9 cellular contexts compared by ENCODE assay signal in the genomic region with DNA sequence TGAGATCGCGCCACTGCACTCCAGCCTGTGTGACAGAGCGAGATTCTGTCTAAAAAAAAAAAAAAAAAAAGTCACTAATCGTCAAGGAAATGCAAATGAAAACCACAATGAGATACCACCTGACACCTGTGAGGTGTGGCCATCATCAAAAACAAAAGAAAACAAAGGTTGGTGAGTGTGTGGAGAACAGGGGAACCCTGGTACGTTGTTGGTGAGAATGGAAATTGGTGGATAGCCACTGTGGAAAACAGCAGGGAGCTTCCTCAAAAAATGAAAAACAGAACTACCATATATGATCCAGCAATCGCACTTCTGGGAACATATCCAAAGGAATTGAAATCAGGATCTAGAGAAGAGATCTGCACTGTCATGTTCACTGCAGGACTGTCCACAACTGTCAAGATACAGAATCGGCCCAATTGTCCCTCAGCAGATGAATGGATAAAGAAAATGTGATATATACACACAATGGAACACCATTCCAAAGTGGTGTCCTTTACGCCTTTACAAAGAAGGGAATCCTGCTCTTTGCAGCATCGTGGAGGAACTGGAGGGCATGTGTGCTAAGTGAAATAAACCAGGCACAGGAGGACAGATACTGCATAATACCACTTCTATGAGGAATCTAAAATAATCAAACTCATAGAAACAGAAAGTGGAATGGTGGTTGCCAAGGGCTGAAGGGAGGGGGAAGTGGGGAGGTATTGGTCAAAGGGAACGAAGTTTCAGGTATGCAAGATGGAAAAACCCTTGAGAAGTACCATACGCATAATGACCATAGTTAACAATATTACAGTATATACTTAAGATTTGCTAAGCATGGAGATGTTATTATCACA.
DNase-seq lines count a peak whose midpoint lies in the region; ATAC-seq and TF ChIP-seq lines count a peak whose summit lies in the region.
"Had no signal": no experiment of that assay in that cellular context is flagged by ENCODE, and none has a peak within 500 bp of the region (broad histone marks: within the 10 kb centered on the region; RNA-seq: fewer than 3 reads in every experiment).

No MANE protein-coding gene starts in this region.

- H3K9me3 ChIP-seq in PC-3 (ENCODE audit: low read length): no peaks in the 10 kb centered on the region

- no TSS peak for BruUV-seq in PC-3 (replicated peaks; lab: Mats Ljungman, UMichigan)

- TF ChIP-seq CTCF in PC-3 (conservative IDR thresholded peaks at IDR 0.05; ENCODE audit: low read depth, low read length): no peak
- TF ChIP-seq CTCF in brain microvascular endothelial cell (IDR thresholded peaks at IDR 0.05; ENCODE audit: low read depth, low read length, missing control alignments): no peak
- TF ChIP-seq CTCF in GM10248 (IDR thresholded peaks at IDR 0.05; ENCODE audit: control extremely low read depth, extremely low read depth, low read depth, missing control alignments): no peak

- POLR2A ChIA-PET in PC-3 (lab: Charles Lee; ENCODE audit: unreplicated experiment): no interaction called here
- POLR2A ChIA-PET in GM10248 (lab: Yijun Ruan, JAX): interaction anchor here (0.7 to 0.8 kb wide), 2 partner anchors 53 to 153 kb away, joined by 3 to 6 read pairs; no protein-coding TSS in a partner anchor

- intact Hi-C loops in activated naive CD4-positive, alpha-beta T cell treated with anti-CD3 and anti-CD28 coated beads for 36 hours (cut with micrococcal nuclease): loop anchor here (1.0 to 5.0 kb wide), 4 partner anchors 81 to 403 kb away; a partner anchor contains a TSS
- intact Hi-C loops in PC-3 (cut with micrococcal nuclease): no loop called here

- CTCF ChIA-PET in activated naive CD4-positive, alpha-beta T cell treated with anti-CD3 and anti-CD28 coated beads for 36 hours (lab: Charles Lee): interaction anchor here (0.6 to 0.8 kb wide), 4 partner anchors 14 to 578 kb away, joined by 3 to 6 read pairs (median 4); no protein-coding TSS in a partner anchor
- CTCF ChIA-PET in PC-3 (lab: Charles Lee) (no interaction called here), GM10248 (lab: Yijun Ruan, JAX) (interaction anchor here (1.5 to 2.6 kb wide), 4 partner anchors 9 to 93 kb away, joined by 4 to 12 read pairs (median 6); no protein-coding TSS in a partner anchor)

- no peak overlapping the region for H3K9ac ChIP-seq in PC-3 (ENCODE audit: low read length)

- H3K36me3 ChIP-seq in PC-3 (ENCODE audit: low read depth, low read length): no peaks in the 10 kb centered on the region
- no peaks in the 10 kb centered on the region for H3K36me3 ChIP-seq in brain microvascular endothelial cell (replicated peaks)

- in situ Hi-C loops in brain microvascular endothelial cell (cut with HindIII; ENCODE audit: low pct_ligation_motif_present, low sequenced_read_pairs): loop anchor here (25.0 kb wide), 1 partner anchor 228 kb away; no protein-coding TSS in a partner anchor

- H3F3A ChIP-seq in PC-3 (ENCODE audit: low read length, unreplicated experiment): no peaks in the 10 kb centered on the region

- no peaks in the 10 kb centered on the region for H4K20me1 ChIP-seq in PC-3 (ENCODE audit: low read length)

- no peak overlapping the region for H2AFZ ChIP-seq in PC-3 (ENCODE audit: low read length)

- H3K27ac Mint-ChIP-seq in activated naive CD4-positive, alpha-beta T cell treated with anti-CD3 and anti-CD28 coated beads for 36 hours: peak overlapping the region; percentile 25
- H3K27ac Mint-ChIP-seq in activated T-helper 17 cell treated with anti-CD3 and anti-CD28 coated beads, Interleukin-2, amount 50 U/mL, for 72 hours: peak overlapping the region; percentile 79

- peak; percentile 54 for DNase-seq in activated naive CD4-positive, alpha-beta T cell treated with anti-CD3 and anti-CD28 coated beads for 36 hours
- DNase-seq in activated naive CD4-positive, alpha-beta T cell (lab: John Stamatoyannopoulos, UW): no peak
- DNase-seq in PC-3 (no peak), NCI-H2081 (lab: John Stamatoyannopoulos, UW) (no peak), brain microvascular endothelial cell (no peak), GM10248 (ENCODE audit: extremely low spot score) (no peak)

- H3K4me2 ChIP-seq in PC-3 (ENCODE audit: low read length): no peak overlapping the region

- H3K4me3 Mint-ChIP-seq in activated naive CD4-positive, alpha-beta T cell treated with anti-CD3 and anti-CD28 coated beads for 36 hours: no peak overlapping the region
- peak overlapping the region; percentile 76 for H3K4me3 Mint-ChIP-seq in activated T-helper 17 cell treated with anti-CD3 and anti-CD28 coated beads, Interleukin-2, amount 50 U/mL, for 72 hours

- peaks cover 10% of the 10 kb centered on the region for H3K4me1 ChIP-seq in PC-3 (ENCODE audit: insufficient read depth, low read length)

- H3K79me2 ChIP-seq in PC-3 (ENCODE audit: low read length): no peaks in the 10 kb centered on the region

- H3K9me2 ChIP-seq in PC-3 (replicated peaks; ENCODE audit: low read length): no peaks in the 10 kb centered on the region

- H3K27me3 ChIP-seq in PC-3 (ENCODE audit: low read length): no peaks in the 10 kb centered on the region
- H3K27me3 ChIP-seq in brain microvascular endothelial cell (replicated peaks): no peaks in the 10 kb centered on the region

- no peak overlapping the region for H3K27ac ChIP-seq in PC-3 (ENCODE audit: low read length)
- H3K27ac ChIP-seq in brain microvascular endothelial cell: no peak overlapping the region
- H3K27ac ChIP-seq: C4-2B had no signal

- H3K36me3 Mint-ChIP-seq in activated naive CD4-positive, alpha-beta T cell treated with anti-CD3 and anti-CD28 coated beads for 36 hours (ENCODE audit: low read depth): no peaks in the 10 kb centered on the region
- no peaks in the 10 kb centered on the region for H3K36me3 Mint-ChIP-seq in activated T-helper 17 cell treated with anti-CD3 and anti-CD28 coated beads, Interleukin-2, amount 50 U/mL, for 72 hours (ENCODE audit: low read depth)

- ATAC-seq in HG03095 (IDR thresholded peaks at IDR 0.05; ENCODE audit: unreplicated experiment): peak; percentile 45
- peak; percentile 41 for ATAC-seq in activated T-helper 17 cell treated with anti-CD3 and anti-CD28 coated beads, Interleukin-2, amount 50 U/mL, for 72 hours (replicated peaks)
- ATAC-seq in PC-3: no peak

- no peak overlapping the region for H3K4me3 ChIP-seq in PC-3 (ENCODE audit: low read length)
- no peak overlapping the region for H3K4me3 ChIP-seq in brain microvascular endothelial cell (ENCODE audit: low read depth, low read length)

- no peaks in the 10 kb centered on the region for H3K9me3 Mint-ChIP-seq in activated naive CD4-positive, alpha-beta T cell treated with anti-CD3 and anti-CD28 coated beads for 36 hours
- H3K9me3 Mint-ChIP-seq in activated T-helper 17 cell treated with anti-CD3 and anti-CD28 coated beads, Interleukin-2, amount 50 U/mL, for 72 hours: no peaks in the 10 kb centered on the region

- H3K27me3 Mint-ChIP-seq in activated naive CD4-positive, alpha-beta T cell treated with anti-CD3 and anti-CD28 coated beads for 36 hours (ENCODE audit: low read depth): no peaks in the 10 kb centered on the region
- H3K27me3 Mint-ChIP-seq in activated T-helper 17 cell treated with anti-CD3 and anti-CD28 coated beads, Interleukin-2, amount 50 U/mL, for 72 hours: no peaks in the 10 kb centered on the region

- H3K4me1 Mint-ChIP-seq in activated naive CD4-positive, alpha-beta T cell treated with anti-CD3 and anti-CD28 coated beads for 36 hours (ENCODE audit: low read depth): peaks cover 37% of the 10 kb centered on the region
- peaks cover 36% of the 10 kb centered on the region for H3K4me1 Mint-ChIP-seq in activated T-helper 17 cell treated with anti-CD3 and anti-CD28 coated beads, Interleukin-2, amount 50 U/mL, for 72 hours
